Comparison of ENCODE assay signal across 12 cellular contexts in genomic region chr12:120598674-120599463, GRCh38. TPM values are rescaled to one million over a fixed set of nuclear protein-coding genes. Genes with fewer than 3 reads are reported as not detected.
DNase-seq lines count a peak whose midpoint lies in the region; ATAC-seq, FAIRE-seq and TF ChIP-seq lines count a peak whose summit lies in the region.
"Had no signal": no experiment of that assay in that cellular context is flagged by ENCODE, and none has a peak within 500 bp of the region (broad histone marks: within the 10 kb centered on the region; RNA-seq: fewer than 3 reads in every experiment).

No MANE protein-coding gene starts in this region.

- H3K4me1 ChIP-seq in stomach: peaks cover 0 to 8% (median 0%) of the 10 kb centered on the region in 4 donors
- no peaks in the 10 kb centered on the region for H3K4me1 ChIP-seq in uterus

- no peaks in the 10 kb centered on the region for H3K36me3 ChIP-seq in stomach
- H3K36me3 ChIP-seq in uterus: no peaks in the 10 kb centered on the region

- peak; percentile 52 for DNase-seq in SIG-M5 treated with dmso at 0.1 percent for 504 hours (lab: John Stamatoyannopoulos, UW; ENCODE audit: unreplicated experiment)
- no peak for DNase-seq in SIG-M5 (lab: John Stamatoyannopoulos, UW)
- DNase-seq in RWPE1 (ENCODE audit: low spot score): peak; percentile 64
- DNase-seq in left cardiac atrium: no peak
- DNase-seq in stomach: peak; percentile 28
- no peak for DNase-seq in uterus
- DNase-seq in GM12891 (ENCODE audit: insufficient read length, low spot score): no peak
- DNase-seq: head of caudate nucleus; NCI-H1105; stimulated activated CD8-positive, alpha-beta memory T cell treated with anti-CD3 and anti-CD28 coated beads, Interleukin-4, amount 100 ng/mL, for 48 hours had no signal

- intact Hi-C loops in left cardiac atrium (cut with DNase I) (no loop called here), stomach (cut with DNase I; ENCODE audit: low total_unique reads) (no loop called here), uterus (cut with DNase I; ENCODE audit: low total_unique reads) (no loop called here)

- WGBS in stomach, 5 donors: 44 to 56% (median 52%) methylated on average over 8 to 13 of the region's 13 CpGs

- TF ChIP-seq CTCF in RWPE1 (conservative IDR thresholded peaks at IDR 0.05; ENCODE audit: low read depth) (no peak), stomach (IDR thresholded peaks at IDR 0.05) (no peak), uterus (IDR thresholded peaks at IDR 0.05) (no peak)

- H3K9me3 ChIP-seq in stomach (no peaks in the 10 kb centered on the region), uterus (no peaks in the 10 kb centered on the region)

- POLR2A ChIA-PET in RWPE1 (lab: Yijun Ruan, JAX; ENCODE audit: low non-redundant PET): no interaction called here

- peak; percentile 12 to 79 for ATAC-seq in left cardiac atrium
- ATAC-seq in GM19463 (IDR thresholded peaks at IDR 0.05; ENCODE audit: unreplicated experiment): no peak

- CTCF ChIA-PET in RWPE1 (lab: Yijun Ruan, JAX): no interaction called here

- H3K27me3 ChIP-seq in stomach (peaks cover 0 to 21% (median 0%) of the 10 kb centered on the region in 3 donors), uterus (no peaks in the 10 kb centered on the region)

- TF ChIP-seq EP300 in stomach (IDR thresholded peaks at IDR 0.05): no peak

- FAIRE-seq in GM12891 (lab: Jason Lieb, UNC): no peak

- H3K4me3 ChIP-seq in stomach (no peak overlapping the region), uterus (no peak overlapping the region)

- H3K27ac ChIP-seq in RWPE1: no peak overlapping the region
- H3K27ac ChIP-seq in stomach: no peak overlapping the region
- H3K27ac ChIP-seq in uterus: no peak overlapping the region

- TF ChIP-seq POLR2A in stomach (IDR thresholded peaks at IDR 0.05): no peak
- TF ChIP-seq POLR2A in uterus (IDR thresholded peaks at IDR 0.05): no peak
- no peak for TF ChIP-seq POLR2A in GM12891 (IDR thresholded peaks at IDR 0.05; ENCODE audit: low read depth, low read length)

TF ChIP-seq in GM12891, 5 proteins besides CTCF, POLR2A, EP300 and RAD21:
- no peak for TF ChIP-seq POLR2AphosphoS5 (IDR thresholded peaks at IDR 0.05; ENCODE audit: low read depth, low read length)
- no peak for TF ChIP-seq PAX5 (IDR thresholded peaks at IDR 0.05; ENCODE audit: insufficient read depth, low read length, severe bottlenecking)
- TF ChIP-seq POU2F2 (IDR thresholded peaks at IDR 0.05; ENCODE audit: low read depth, low read length): no peak
- TF ChIP-seq SPI1 (IDR thresholded peaks at IDR 0.05; ENCODE audit: low read depth, low read length): no peak
- no peak for TF ChIP-seq TAF1 (IDR thresholded peaks at IDR 0.05; ENCODE audit: low read depth, low read length)
TF ChIP-seq in GM12891: peak in this region for 0.

RNA-seq across cellular contexts. Expression of gene POP5, which starts 17.7 kb away (rescaled TPM):
- 10 to 100 TPM; 27.9 to 34.3 TPM for total RNA-seq in left cardiac atrium
- total RNA-seq in stomach: 10 to 100 TPM; 10.5 to 62.3 (median 34.3) TPM
- 10 to 100 TPM; 33.9 to 51.2 (median 49.1) TPM for polyA plus RNA-seq in stomach
- 10 to 100 TPM in 2 of 4 donors, 1 to 10 TPM in 1, under 1 TPM in 1; 0.59 to 32.2 (median 18.0) TPM for total RNA-seq in uterus
- polyA plus RNA-seq in GM12891 (2012; ENCODE audit: low read depth, missing spikeins): 63.3 TPM

RNA-seq across cellular contexts. Expression of gene CABP1, which starts 41.6 kb away (rescaled TPM):
- total RNA-seq in left cardiac atrium (1 to 10 TPM; 1.5 to 4.6 TPM), stomach (1 to 10 TPM in 2 of 5 donors, not detected in 3; 1.1 to 2.0 TPM), uterus (1 to 10 TPM in 2 of 4 donors, under 1 TPM in 1, not detected in 1; 0.51 to 6.4 (median 2.1) TPM)
- 1 to 10 TPM; 1.5 to 2.4 (median 2.0) TPM for polyA plus RNA-seq in stomach
- 1.2 TPM for polyA plus RNA-seq in GM12891 (2012; ENCODE audit: low read depth, missing spikeins)
- total RNA-seq: T-helper 2 cell treated with Interferon-gamma antibody and Interleukin-4, amounts not matched to agents 100 ng/mL and 5 ng/mL, for 36 hours had no signal

Comparison
In these comparisons a context has a peak if more than half of its experiments do, and no peak if none do; other contexts are left out.
1. DNase-seq: peak in SIG-M5 treated with dmso at 0.1 percent for 504 hours (single experiment), RWPE1 (single experiment) and stomach (single experiment); none in SIG-M5 (single experiment), left cardiac atrium (single experiment), uterus (0 of 2) and GM12891 (single experiment).